In genomic region chr6:6521961-6522360, GRCh38 we compare ENCODE assay signal across 25 cellular contexts.
"Had no signal": no experiment of that assay in that cellular context is flagged by ENCODE, and none has a peak within 500 bp of the region (broad histone marks: within the 10 kb centered on the region; RNA-seq: fewer than 3 reads in every experiment).

No MANE protein-coding gene starts in this region.

- H3K4me3 ChIP-seq: ascending aorta, body of pancreas, Peyer's patch had no signal

- ATAC-seq: activated CD8-positive, alpha-beta memory T cell treated with anti-CD3 and anti-CD28 coated beads, Interleukin-2, amount 10 ng/mL, durations not matched to agents 7 days and 5 days; body of pancreas; T-helper 17 cell; WTC11 had no signal

- H3K27ac Mint-ChIP-seq: activated CD4-positive, alpha-beta T cell treated with anti-CD3 and anti-CD28 coated beads, Interleukin-2, amount 10 ng/mL, durations not matched to agents 24 days and 14 days; activated CD8-positive, alpha-beta memory T cell treated with anti-CD3 and anti-CD28 coated beads, Interleukin-2, amount 10 ng/mL, durations not matched to agents 7 days and 5 days; activated naive CD4-positive, alpha-beta T cell treated with anti-CD3 and anti-CD28 coated beads, Interleukin-2, amount 50 U/mL, for 24 hours; activated T-cell treated with anti-CD3 and anti-CD28 coated beads, Interleukin-2, amount 50 U/mL, for 24 hours; activated T-helper 1 cell treated with anti-CD3 and anti-CD28 coated beads, Interleukin-12 subunit alpha, Interleukin-12 subunit beta, Interleukin-2, Interleukin-4 antibody, amounts not matched to agents 30 ng/mL and 10 ng/mL and 1 ng/mL, durations not matched to agents 14 hours and 24 hours and 36 hours; T-helper 17 cell; WTC11 had no signal

- H3K4me1 ChIP-seq: ascending aorta, body of pancreas, Peyer's patch had no signal

- H3K27ac ChIP-seq: ascending aorta, body of pancreas, KMS-11, Peyer's patch, RWPE1 had no signal

- H3K4me3 Mint-ChIP-seq: activated CD4-positive, alpha-beta T cell treated with anti-CD3 and anti-CD28 coated beads, Interleukin-2, amount 10 ng/mL, durations not matched to agents 24 days and 14 days; activated CD8-positive, alpha-beta memory T cell treated with anti-CD3 and anti-CD28 coated beads, Interleukin-2, amount 10 ng/mL, durations not matched to agents 7 days and 5 days; activated naive CD4-positive, alpha-beta T cell treated with anti-CD3 and anti-CD28 coated beads, Interleukin-2, amount 50 U/mL, for 24 hours; activated T-cell treated with anti-CD3 and anti-CD28 coated beads, Interleukin-2, amount 50 U/mL, for 24 hours; activated T-helper 1 cell treated with anti-CD3 and anti-CD28 coated beads, Interleukin-12 subunit alpha, Interleukin-12 subunit beta, Interleukin-2, Interleukin-4 antibody, amounts not matched to agents 30 ng/mL and 10 ng/mL and 1 ng/mL, durations not matched to agents 14 hours and 24 hours and 36 hours; central memory CD8-positive, alpha-beta T cell; T-helper 17 cell; WTC11 had no signal

- DNase-seq: activated CD4-positive, alpha-beta T cell treated with anti-CD3 and anti-CD28 coated beads, Interleukin-2, amount 10 ng/mL, durations not matched to agents 24 days and 14 days; activated CD4-positive, alpha-beta T cell treated with anti-CD3 and anti-CD28 coated beads, Interleukin-2, amount 50 U/mL, for 48 hours; activated CD4-positive, CD25-positive, alpha-beta regulatory T cell treated with anti-CD3 and anti-CD28 coated beads, Interleukin-2, amount 50 U/mL, for 72 hours; activated CD8-positive, alpha-beta memory T cell treated with anti-CD3 and anti-CD28 coated beads, Interleukin-2, amount 10 ng/mL, durations not matched to agents 7 days and 5 days; activated effector memory CD4-positive, alpha-beta T cell treated with Interleukin-2 at 50 U/mL for 16 hours; activated naive CD4-positive, alpha-beta T cell; activated T-cell treated with anti-CD3 and anti-CD28 coated beads, Interleukin-2, amount 50 U/mL, for 24 hours; body of pancreas; NCI-H1048; NCI-H146; NCI-H187 treated with DMSO at 0.1 percent for 48 hours; NCI-H226; NCI-H69; NK-92 treated with Interleukin-12 subunit alpha and Interleukin-12 subunit beta, amount 100 ng/mL, for 24 hours; Peyer's patch; Right ventricle myocardium superior; T-helper 17 cell; T-helper 9 cell had no signal

- H3K9me3 ChIP-seq: ascending aorta, body of pancreas, Peyer's patch had no signal

- H3K9me3 Mint-ChIP-seq: activated naive CD4-positive, alpha-beta T cell treated with anti-CD3 and anti-CD28 coated beads, Interleukin-2, amount 50 U/mL, for 24 hours; activated T-cell treated with anti-CD3 and anti-CD28 coated beads, Interleukin-2, amount 50 U/mL, for 24 hours; activated T-helper 1 cell treated with anti-CD3 and anti-CD28 coated beads, Interleukin-12 subunit alpha, Interleukin-12 subunit beta, Interleukin-2, Interleukin-4 antibody, amounts not matched to agents 30 ng/mL and 10 ng/mL and 1 ng/mL, durations not matched to agents 14 hours and 24 hours and 36 hours; central memory CD8-positive, alpha-beta T cell had no signal

- H3K4me2 ChIP-seq: KMS-11 had no signal

- H3K27me3 ChIP-seq: ascending aorta, body of pancreas, Peyer's patch had no signal

- H3K36me3 Mint-ChIP-seq: activated CD8-positive, alpha-beta memory T cell treated with anti-CD3 and anti-CD28 coated beads, Interleukin-2, amount 10 ng/mL, durations not matched to agents 7 days and 5 days; activated naive CD4-positive, alpha-beta T cell treated with anti-CD3 and anti-CD28 coated beads, Interleukin-2, amount 50 U/mL, for 24 hours; WTC11 had no signal

- H3K9ac ChIP-seq: KMS-11 had no signal

- H3K36me3 ChIP-seq: ascending aorta, Peyer's patch had no signal

- H3K4me1 Mint-ChIP-seq: activated CD8-positive, alpha-beta memory T cell treated with anti-CD3 and anti-CD28 coated beads, Interleukin-2, amount 10 ng/mL, durations not matched to agents 7 days and 5 days; central memory CD8-positive, alpha-beta T cell; T-helper 17 cell had no signal
